Comparison of ENCODE assay signal across 38 cellular contexts in the genomic region with DNA sequence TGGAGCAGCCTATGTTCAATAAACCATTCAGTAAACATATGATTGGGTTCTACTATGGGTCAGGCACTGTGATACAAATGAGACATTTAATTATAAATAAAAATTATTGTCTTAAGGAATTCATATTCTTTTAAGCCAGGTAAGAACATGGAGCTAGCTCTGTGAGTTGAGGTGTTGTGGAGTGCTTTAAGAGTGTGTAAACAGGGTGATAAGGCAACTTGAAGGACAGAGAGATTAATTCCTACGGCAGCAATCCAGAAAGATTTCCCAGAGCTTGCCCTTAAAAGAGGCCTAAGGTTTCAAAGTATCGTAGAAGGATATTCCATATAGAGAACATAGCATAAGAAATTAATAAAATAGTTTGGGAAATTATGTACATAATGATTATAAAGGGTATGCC.
"Had no signal": no experiment of that assay in that cellular context is flagged by ENCODE, and none has a peak within 500 bp of the region (broad histone marks: within the 10 kb centered on the region; RNA-seq: fewer than 3 reads in every experiment).

No MANE protein-coding gene starts in this region.

- H3K4me3 Mint-ChIP-seq: activated naive CD4-positive, alpha-beta T cell treated with anti-CD3 and anti-CD28 coated beads for 36 hours; activated naive CD4-positive, alpha-beta T cell treated with anti-CD3 and anti-CD28 coated beads, Interleukin-2, amount 10 ng/mL, durations not matched to agents 7 days and 5 days; activated naive CD4-positive, alpha-beta T cell treated with anti-CD3 and anti-CD28 coated beads, Interleukin-2, amount 50 U/mL, for 24 hours; activated naive CD8-positive, alpha-beta T cell; activated naive CD8-positive, alpha-beta T cell treated with anti-CD3 and anti-CD28 coated beads, Interleukin-2, amount 10 ng/mL, durations not matched to agents 7 days and 5 days; activated naive CD8-positive, alpha-beta T cell treated with anti-CD3 and anti-CD28 coated beads, Interleukin-2, amount 50 U/mL, for 24 hours; activated T-cell treated with anti-CD3 and anti-CD28 coated beads, Interleukin-2, amount 50 U/mL, for 24 hours; activated T-cell treated with anti-CD3 and anti-CD28 coated beads, Interleukin-2, amount 50 U/mL, for 4 hours; activated T-cell treated with anti-CD3 and anti-CD28 coated beads, Interleukin-2, amount 50 U/mL, for 72 hours; activated T-helper 1 cell treated with anti-CD3 and anti-CD28 coated beads, Interleukin-12 subunit alpha, Interleukin-12 subunit beta, Interleukin-2, Interleukin-4 antibody, amounts not matched to agents 30 ng/mL and 10 ng/mL and 1 ng/mL, durations not matched to agents 14 hours and 24 hours and 36 hours; activated T-helper 17 cell treated with anti-CD3 and anti-CD28 coated beads, Interleukin-2, amount 50 U/mL, for 72 hours; brain; central memory CD8-positive, alpha-beta T cell had no signal

- H3K27me3 Mint-ChIP-seq: activated naive CD4-positive, alpha-beta T cell treated with anti-CD3 and anti-CD28 coated beads, Interleukin-2, amount 10 ng/mL, durations not matched to agents 7 days and 5 days; activated naive CD4-positive, alpha-beta T cell treated with anti-CD3 and anti-CD28 coated beads, Interleukin-2, amount 50 U/mL, for 24 hours; activated naive CD8-positive, alpha-beta T cell; activated naive CD8-positive, alpha-beta T cell treated with anti-CD3 and anti-CD28 coated beads, Interleukin-2, amount 10 ng/mL, durations not matched to agents 7 days and 5 days; activated naive CD8-positive, alpha-beta T cell treated with anti-CD3 and anti-CD28 coated beads, Interleukin-2, amount 50 U/mL, for 24 hours; activated T-cell treated with anti-CD3 and anti-CD28 coated beads, Interleukin-2, amount 50 U/mL, for 24 hours; activated T-helper 17 cell treated with anti-CD3 and anti-CD28 coated beads, Interleukin-2, amount 50 U/mL, for 72 hours; brain; central memory CD8-positive, alpha-beta T cell had no signal

- H3K4me1 Mint-ChIP-seq: activated naive CD4-positive, alpha-beta T cell treated with anti-CD3 and anti-CD28 coated beads, Interleukin-2, amount 10 ng/mL, durations not matched to agents 7 days and 5 days; activated naive CD4-positive, alpha-beta T cell treated with anti-CD3 and anti-CD28 coated beads, Interleukin-2, amount 50 U/mL, for 24 hours; activated naive CD8-positive, alpha-beta T cell treated with anti-CD3 and anti-CD28 coated beads, Interleukin-2, amount 10 ng/mL, durations not matched to agents 7 days and 5 days; activated naive CD8-positive, alpha-beta T cell treated with anti-CD3 and anti-CD28 coated beads, Interleukin-2, amount 50 U/mL, for 24 hours; activated T-helper 17 cell treated with anti-CD3 and anti-CD28 coated beads, Interleukin-2, amount 50 U/mL, for 72 hours; central memory CD8-positive, alpha-beta T cell had no signal

- ATAC-seq: activated naive CD4-positive, alpha-beta T cell treated with anti-CD3 and anti-CD28 coated beads, Interleukin-2, amount 50 U/mL, for 72 hours; activated naive CD8-positive, alpha-beta T cell treated with anti-CD3 and anti-CD28 coated beads, Interleukin-2, amount 50 U/mL, for 24 hours; activated T-cell treated with anti-CD3 and anti-CD28 coated beads, Interleukin-2, amount 50 U/mL, for 4 hours; activated T-cell treated with anti-CD3 and anti-CD28 coated beads, Interleukin-2, amount 50 U/mL, for 72 hours; activated T-helper 17 cell treated with anti-CD3 and anti-CD28 coated beads, Interleukin-2, amount 50 U/mL, for 72 hours; body of pancreas had no signal

- H3K36me3 Mint-ChIP-seq: activated naive CD4-positive, alpha-beta T cell treated with anti-CD3 and anti-CD28 coated beads, Interleukin-2, amount 10 ng/mL, durations not matched to agents 7 days and 5 days; activated naive CD4-positive, alpha-beta T cell treated with anti-CD3 and anti-CD28 coated beads, Interleukin-2, amount 50 U/mL, for 24 hours; activated naive CD8-positive, alpha-beta T cell; activated naive CD8-positive, alpha-beta T cell treated with anti-CD3 and anti-CD28 coated beads, Interleukin-2, amount 10 ng/mL, durations not matched to agents 7 days and 5 days had no signal

- H3K27ac ChIP-seq: adrenal gland, ascending aorta, body of pancreas, brain microvascular endothelial cell, breast epithelium, cardiac muscle cell had no signal

- H3K36me3 ChIP-seq: adrenal gland, ascending aorta, brain microvascular endothelial cell, breast epithelium, cardiac muscle cell had no signal

- H3K4me3 ChIP-seq: adrenal gland, ascending aorta, body of pancreas, breast epithelium, cardiac muscle cell had no signal

- H3K27me3 ChIP-seq: adrenal gland, ascending aorta, body of pancreas, brain microvascular endothelial cell, breast epithelium, cardiac muscle cell had no signal

- H3K9me3 Mint-ChIP-seq: activated naive CD8-positive, alpha-beta T cell treated with anti-CD3 and anti-CD28 coated beads, Interleukin-2, amount 10 ng/mL, durations not matched to agents 7 days and 5 days; activated T-helper 1 cell treated with anti-CD3 and anti-CD28 coated beads, Interleukin-12 subunit alpha, Interleukin-12 subunit beta, Interleukin-2, Interleukin-4 antibody, amounts not matched to agents 30 ng/mL and 10 ng/mL and 1 ng/mL, durations not matched to agents 14 hours and 24 hours and 36 hours had no signal

- H3K9me3 ChIP-seq: adrenal gland, ascending aorta, body of pancreas, breast epithelium had no signal

- H3K4me1 ChIP-seq: adrenal gland, ascending aorta, body of pancreas, breast epithelium had no signal

- H3K27ac Mint-ChIP-seq: activated naive CD4-positive, alpha-beta T cell treated with anti-CD3 and anti-CD28 coated beads for 36 hours; activated naive CD4-positive, alpha-beta T cell treated with anti-CD3 and anti-CD28 coated beads, Interleukin-2, amount 10 ng/mL, durations not matched to agents 7 days and 5 days; activated naive CD4-positive, alpha-beta T cell treated with anti-CD3 and anti-CD28 coated beads, Interleukin-2, amount 50 U/mL, for 24 hours; activated naive CD4-positive, alpha-beta T cell treated with anti-CD3 and anti-CD28 coated beads, Interleukin-2, amount 50 U/mL, for 72 hours; activated naive CD8-positive, alpha-beta T cell; activated naive CD8-positive, alpha-beta T cell treated with anti-CD3 and anti-CD28 coated beads, Interleukin-2, amount 10 ng/mL, durations not matched to agents 7 days and 5 days; activated naive CD8-positive, alpha-beta T cell treated with anti-CD3 and anti-CD28 coated beads, Interleukin-2, amount 50 U/mL, for 24 hours; activated T-cell treated with anti-CD3 and anti-CD28 coated beads, Interleukin-2, amount 50 U/mL, for 24 hours; activated T-cell treated with anti-CD3 and anti-CD28 coated beads, Interleukin-2, amount 50 U/mL, for 72 hours; activated T-helper 1 cell treated with anti-CD3 and anti-CD28 coated beads, Interleukin-12 subunit alpha, Interleukin-12 subunit beta, Interleukin-2, Interleukin-4 antibody, amounts not matched to agents 30 ng/mL and 10 ng/mL and 1 ng/mL, durations not matched to agents 14 hours and 24 hours and 36 hours; activated T-helper 17 cell treated with anti-CD3 and anti-CD28 coated beads, Interleukin-2, amount 50 U/mL, for 72 hours; activated T-helper 2 cell treated with anti-CD3 and anti-CD28 coated beads, Interferon-gamma antibody, Interleukin-2, Interleukin-4, amounts not matched to agents 10 μg/mL and 5 μg/mL and 100 μg/mL, durations not matched to agents 14 hours and 24 hours and 36 hours had no signal

- DNase-seq: activated effector memory CD4-positive, alpha-beta T cell treated with anti-CD3 and anti-CD28 coated beads, Interleukin-2, amount 50 U/mL, for 16 hours; activated effector memory CD4-positive, alpha-beta T cell treated with Interleukin-2 at 50 U/mL for 16 hours; activated gamma-delta T cell; activated gamma-delta T cell treated with Interleukin-2 at 50 U/mL for 16 hours; activated naive CD4-positive, alpha-beta T cell; activated naive CD4-positive, alpha-beta T cell treated with anti-CD3 and anti-CD28 coated beads for 36 hours; activated naive CD4-positive, alpha-beta T cell treated with anti-CD3 and anti-CD28 coated beads, Interleukin-2, amount 10 ng/mL, durations not matched to agents 7 days and 5 days; activated naive CD4-positive, alpha-beta T cell treated with anti-CD3 and anti-CD28 coated beads, Interleukin-2, amount 50 U/mL, for 16 hours; activated naive CD4-positive, alpha-beta T cell treated with Interleukin-2 at 50 U/mL for 16 hours; activated naive CD8-positive, alpha-beta T cell treated with anti-CD3 and anti-CD28 coated beads, Interleukin-2, amount 10 ng/mL, durations not matched to agents 7 days and 5 days; activated naive CD8-positive, alpha-beta T cell treated with anti-CD3 and anti-CD28 coated beads, Interleukin-2, amount 50 U/mL, for 24 hours; activated T-cell treated with anti-CD3 and anti-CD28 coated beads for 4 hours; activated T-cell treated with anti-CD3 and anti-CD28 coated beads, Interleukin-2, amount 50 U/mL, for 1 hour; activated T-cell treated with anti-CD3 and anti-CD28 coated beads, Interleukin-2, amount 50 U/mL, for 24 hours; activated T-cell treated with anti-CD3 and anti-CD28 coated beads, Interleukin-2, amount 50 U/mL, for 4 hours; activated T-cell treated with anti-CD3 and anti-CD28 coated beads, Interleukin-2, amount 50 U/mL, for 48 hours; activated T-cell treated with anti-CD3 and anti-CD28 coated beads, Interleukin-2, amount 50 U/mL, for 72 hours; adrenal gland; amniotic stem cell; amygdala; anterior cingulate cortex; aorta; body of pancreas; brain microvascular endothelial cell; caudate nucleus; central memory CD4-positive, alpha-beta T cell; cerebellar nuclear complex had no signal
